12 cellular contexts compared by ENCODE assay signal in the genomic region with DNA sequence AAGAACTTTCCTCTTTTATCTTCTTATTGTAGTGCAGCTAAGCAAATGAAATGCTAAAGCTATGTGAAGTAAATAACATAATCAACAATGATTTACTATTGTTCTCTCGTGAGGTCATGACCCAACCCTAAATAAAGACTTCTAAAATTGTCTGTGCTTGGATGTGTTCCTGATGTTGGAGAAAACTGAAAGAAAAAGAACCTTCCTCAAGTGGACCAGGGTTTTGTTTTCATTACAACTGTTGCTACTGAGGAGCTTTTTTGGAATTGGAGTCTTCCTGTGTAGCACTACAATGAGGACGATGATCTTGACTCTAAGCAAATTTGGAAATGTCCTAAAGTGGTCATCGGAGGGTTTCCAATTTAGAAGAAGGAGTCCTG. TPM values are rescaled to one million over a fixed set of nuclear protein-coding genes. Genes with fewer than 3 reads are reported as not detected.
A peak's percentile ranks its signal among the peaks of the same experiment; 100 is the strongest.
DNase-seq lines count a peak whose midpoint lies in the region; ATAC-seq and TF ChIP-seq lines count a peak whose summit lies in the region.
"Had no signal": no experiment of that assay in that cellular context is flagged by ENCODE, and none has a peak within 500 bp of the region (broad histone marks: within the 10 kb centered on the region; RNA-seq: fewer than 3 reads in every experiment).

No MANE protein-coding gene starts in this region.

- no peaks in the 10 kb centered on the region for H3K9me3 Mint-ChIP-seq in activated T-cell treated with anti-CD3 and anti-CD28 coated beads, Interleukin-2, amount 50 U/mL, for 24 hours
- no peaks in the 10 kb centered on the region for H3K9me3 Mint-ChIP-seq in activated CD4-positive, alpha-beta memory T cell treated with anti-CD3 and anti-CD28 coated beads for 36 hours
- H3K9me3 Mint-ChIP-seq: type B pancreatic cell had no signal

- no peak overlapping the region for H3K4me3 ChIP-seq in suprapubic skin
- H3K4me3 ChIP-seq: adrenal gland, dorsolateral prefrontal cortex had no signal

- CTCF ChIA-PET in activated CD4-positive, alpha-beta memory T cell treated with anti-CD3 and anti-CD28 coated beads for 36 hours (lab: Charles Lee) = interaction anchor here (1.1 to 1.8 kb wide), 4 partner anchors 16 to 485 kb away, joined by 3 to 11 read pairs (median 4); no protein-coding TSS in a partner anchor

- ATAC-seq in foreskin keratinocyte = no peak

- no peaks in the 10 kb centered on the region for H3K36me3 ChIP-seq in suprapubic skin
- H3K36me3 ChIP-seq: adrenal gland had no signal

- WGBS in suprapubic skin = 65% methylated on average over 3 of the region's 3 CpGs

- H3K4me1 ChIP-seq in foreskin keratinocyte (peaks cover 53% of the 10 kb centered on the region), suprapubic skin (peaks cover 36% of the 10 kb centered on the region)

- intact Hi-C loops in activated CD4-positive, alpha-beta memory T cell treated with anti-CD3 and anti-CD28 coated beads for 36 hours (cut with micrococcal nuclease) = loop anchor here (1.0 to 5.0 kb wide), 4 partner anchors 49 to 485 kb away; no protein-coding TSS in a partner anchor

- no peak for TF ChIP-seq EP300 in suprapubic skin (IDR thresholded peaks at IDR 0.05)

- no peak for TF ChIP-seq POLR2A in suprapubic skin (IDR thresholded peaks at IDR 0.05)

- no peak for DNase-seq in activated T-cell treated with anti-CD3 and anti-CD28 coated beads, Interleukin-2, amount 50 U/mL, for 24 hours
- DNase-seq in activated T-cell treated with anti-CD3 and anti-CD28 coated beads, Interleukin-2, amount 50 U/mL, for 1 hour = no peak
- DNase-seq in activated CD4-positive, alpha-beta memory T cell treated with anti-CD3 and anti-CD28 coated beads for 36 hours = no peak
- DNase-seq in foreskin keratinocyte (no peak), suprapubic skin (ENCODE audit: low spot score in 2 of 2) (no peak), inferior parietal cortex (ENCODE audit: extremely low spot score) (no peak), NCI-H187 (lab: John Stamatoyannopoulos, UW) (no peak), putamen (ENCODE audit: low spot score) (no peak)
- DNase-seq: adrenal gland, dorsolateral prefrontal cortex, NCI-H2227 treated with DMSO at 0.1 percent for 48 hours had no signal

- H3K36me3 Mint-ChIP-seq in activated T-cell treated with anti-CD3 and anti-CD28 coated beads, Interleukin-2, amount 50 U/mL, for 24 hours (ENCODE audit: low read depth) = peaks cover 94% of the 10 kb centered on the region
- peaks cover 68% of the 10 kb centered on the region for H3K36me3 Mint-ChIP-seq in activated CD4-positive, alpha-beta memory T cell treated with anti-CD3 and anti-CD28 coated beads for 36 hours
- H3K36me3 Mint-ChIP-seq: type B pancreatic cell had no signal

- H3K27me3 ChIP-seq in foreskin keratinocyte (no peaks in the 10 kb centered on the region), suprapubic skin (no peaks in the 10 kb centered on the region)

- peak overlapping the region; percentile 50 for H3K27ac ChIP-seq in foreskin keratinocyte
- peak overlapping the region; percentile 15 for H3K27ac ChIP-seq in suprapubic skin
- H3K27ac ChIP-seq: dorsolateral prefrontal cortex had no signal

- H3K9me3 ChIP-seq in suprapubic skin = no peaks in the 10 kb centered on the region
- H3K9me3 ChIP-seq: adrenal gland had no signal

- H3K4me3 Mint-ChIP-seq in activated T-cell treated with anti-CD3 and anti-CD28 coated beads, Interleukin-2, amount 50 U/mL, for 24 hours = peak overlapping the region; percentile 69
- H3K4me3 Mint-ChIP-seq in activated CD4-positive, alpha-beta memory T cell treated with anti-CD3 and anti-CD28 coated beads for 36 hours = peak overlapping the region; percentile 65
- H3K4me3 Mint-ChIP-seq: type B pancreatic cell had no signal

- POLR2A ChIA-PET in activated CD4-positive, alpha-beta memory T cell treated with anti-CD3 and anti-CD28 coated beads for 36 hours (lab: Charles Lee) = interaction anchor here (1.3 to 6.9 kb wide), 5 partner anchors 9 to 265 kb away, joined by 3 to 34 read pairs (median 10); no protein-coding TSS in a partner anchor

- TF ChIP-seq CTCF in foreskin keratinocyte (conservative IDR thresholded peaks at IDR 0.05) (no peak), suprapubic skin (IDR thresholded peaks at IDR 0.05) (no peak)

- H3K27ac Mint-ChIP-seq in activated T-cell treated with anti-CD3 and anti-CD28 coated beads, Interleukin-2, amount 50 U/mL, for 24 hours = peak overlapping the region; percentile 96
- H3K27ac Mint-ChIP-seq in activated CD4-positive, alpha-beta memory T cell treated with anti-CD3 and anti-CD28 coated beads for 36 hours = peak overlapping the region; percentile 92
- H3K27ac Mint-ChIP-seq: type B pancreatic cell had no signal

- H3K4me1 Mint-ChIP-seq in activated T-cell treated with anti-CD3 and anti-CD28 coated beads, Interleukin-2, amount 50 U/mL, for 24 hours (ENCODE audit: low read depth) = peaks cover 88% of the 10 kb centered on the region
- peaks cover 86% of the 10 kb centered on the region for H3K4me1 Mint-ChIP-seq in activated CD4-positive, alpha-beta memory T cell treated with anti-CD3 and anti-CD28 coated beads for 36 hours (ENCODE audit: low read depth)

- no peaks in the 10 kb centered on the region for H3K27me3 Mint-ChIP-seq in activated T-cell treated with anti-CD3 and anti-CD28 coated beads, Interleukin-2, amount 50 U/mL, for 24 hours
- H3K27me3 Mint-ChIP-seq in activated CD4-positive, alpha-beta memory T cell treated with anti-CD3 and anti-CD28 coated beads for 36 hours = no peaks in the 10 kb centered on the region
- H3K27me3 Mint-ChIP-seq: type B pancreatic cell had no signal

RNA-seq across cellular contexts. Expression of a gene that starts 59.7 kb away (rescaled TPM):
- total RNA-seq in activated CD4-positive, alpha-beta memory T cell treated with anti-CD3 and anti-CD28 coated beads for 36 hours = 10 to 100 TPM; 17.4 to 18.2 TPM
- total RNA-seq in foreskin keratinocyte (5.0 and 6.9 TPM in 2 replicates), suprapubic skin (1 to 10 TPM; 1.1 to 4.7 (median 3.7) TPM)
- polyA plus RNA-seq in foreskin keratinocyte = 9.0 and 10.7 TPM in 2 replicates
